27 cellular contexts compared by ENCODE assay signal in genomic region chr10:75493464-75493863, GRCh38.
"Had no signal": no experiment of that assay in that cellular context is flagged by ENCODE, and none has a peak within 500 bp of the region (broad histone marks: within the 10 kb centered on the region; RNA-seq: fewer than 3 reads in every experiment).

No MANE protein-coding gene starts in this region.

- H3K27ac ChIP-seq: brain microvascular endothelial cell, cardiac muscle cell, Peyer's patch, RWPE1, SJCRH30, WERI-Rb-1 had no signal

- H3K27me3 ChIP-seq: brain microvascular endothelial cell, cardiac muscle cell, Peyer's patch had no signal

- DNase-seq: activated CD4-positive, alpha-beta memory T cell treated with anti-CD3 and anti-CD28 coated beads, Interleukin-2, amount 10 ng/mL, durations not matched to agents 7 days and 5 days; activated CD4-positive, alpha-beta T cell treated with anti-CD3 and anti-CD28 coated beads for 36 hours; activated CD4-positive, alpha-beta T cell treated with anti-CD3 and anti-CD28 coated beads, Interleukin-2, amount 50 U/mL, for 1 hour; activated gamma-delta T cell; activated naive CD4-positive, alpha-beta T cell treated with anti-CD3 and anti-CD28 coated beads for 36 hours; activated T-cell treated with anti-CD3 and anti-CD28 coated beads for 4 hours; activated T-cell treated with anti-CD3 and anti-CD28 coated beads, Interleukin-2, amount 50 U/mL, for 48 hours; brain microvascular endothelial cell; NCI-H1048; NCI-H146; NCI-H187 treated with DMSO at 0.1 percent for 48 hours; NCI-H2081 treated with DMSO at 0.1 percent for 48 hours; NCI-H2171; NCI-H2227 treated with DMSO at 0.1 percent for 48 hours; NCI-H446 treated with DMSO at 0.1 percent for 48 hours; NCI-H524 treated with DMSO at 0.1 percent for 48 hours; NCI-H774; NK-92 treated with Interleukin-12 subunit alpha and Interleukin-12 subunit beta, amount 100 ng/mL, for 24 hours; Peyer's patch; Right ventricle myocardium superior; SJCRH30; SK-N-SH; T-helper 1 cell; WERI-Rb-1 had no signal

- H3K4me1 ChIP-seq: SJCRH30 had no signal

- ATAC-seq: activated CD4-positive, alpha-beta T cell treated with anti-CD3 and anti-CD28 coated beads for 36 hours; activated T-helper 17 cell treated with anti-CD3 and anti-CD28 coated beads, Interleukin-2, amount 50 U/mL, for 72 hours had no signal

- H3K4me3 ChIP-seq: cardiac muscle cell, Peyer's patch, SJCRH30 had no signal

- H3K9me3 ChIP-seq: Peyer's patch, SJCRH30, SK-N-SH had no signal

- H3K36me3 ChIP-seq: brain microvascular endothelial cell, cardiac muscle cell, Peyer's patch, SJCRH30, WERI-Rb-1 had no signal
